ENCODE assay signal across 8 cellular contexts in genomic region chr3:16399473-16399872, GRCh38.
DNase-seq lines count a peak whose midpoint lies in the region; ATAC-seq, FAIRE-seq and TF ChIP-seq lines count a peak whose summit lies in the region.

No MANE protein-coding gene starts in this region.

- DNase-seq in GM12892 (ENCODE audit: insufficient read length) (no peak), NCI-H146 treated with DMSO at 0.1 percent for 48 hours (lab: John Stamatoyannopoulos, UW; ENCODE audit: unreplicated experiment) (peak; percentile 31), choroid plexus epithelial cell (ENCODE audit: low read depth) (peak; percentile 87), NCI-H1436 (lab: John Stamatoyannopoulos, UW) (no peak), A673 (ENCODE audit: low spot score) (no peak), NCI-H1105 treated with DMSO at 0.1 percent for 48 hours (lab: John Stamatoyannopoulos, UW) (no peak), mucosa of gallbladder (ENCODE audit: low spot score) (no peak)
- no peak for DNase-seq in naive thymus-derived CD4-positive, alpha-beta T cell

- H3K4me3 ChIP-seq in choroid plexus epithelial cell (ENCODE audit: low read depth, low read length) (no peak overlapping the region), A673 (ENCODE audit: low read depth, low read length, poor library complexity, severe bottlenecking) (no peak overlapping the region)
- no peak overlapping the region for H3K4me3 ChIP-seq in naive thymus-derived CD4-positive, alpha-beta T cell (ENCODE audit: low read length)

- H3K36me3 ChIP-seq in naive thymus-derived CD4-positive, alpha-beta T cell (ENCODE audit: control insufficient read depth in 2 of 3, insufficient read depth in 3 of 3, low read length in 3 of 3), result peaks cover 0 to 8% (median 0%) of the 10 kb centered on the region in 3 experiments
- no peaks in the 10 kb centered on the region for H3K36me3 ChIP-seq in A673 (ENCODE audit: insufficient read depth, low read length, poor library complexity, severe bottlenecking)

- no peaks in the 10 kb centered on the region for H3K27me3 Mint-ChIP-seq in naive thymus-derived CD4-positive, alpha-beta T cell

- peak; percentile 79 for FAIRE-seq in GM12892 (lab: Jason Lieb, UNC)

- POLR2A ChIA-PET in naive thymus-derived CD4-positive, alpha-beta T cell (lab: Charles Lee), result interaction anchor here (1.3 kb wide), 1 partner anchor 17 kb away, joined by 4 read pairs; no protein-coding TSS in a partner anchor
- POLR2A ChIA-PET in A673 (lab: Charles Lee; ENCODE audit: low non-redundant PET), result no interaction called here

- no peak for TF ChIP-seq POLR2A in GM12892 (IDR thresholded peaks at IDR 0.05; ENCODE audit: low read depth, low read length)

- H3K27me3 ChIP-seq in naive thymus-derived CD4-positive, alpha-beta T cell (ENCODE audit: control insufficient read depth in 2 of 2, insufficient read depth in 2 of 2, low read length in 2 of 2), result no peaks in the 10 kb centered on the region
- no peaks in the 10 kb centered on the region for H3K27me3 ChIP-seq in A673 (replicated peaks; ENCODE audit: insufficient read depth, low read depth, low read length, poor library complexity)

- peaks cover 0 to 2% (median 0%) of the 10 kb centered on the region in 11 donors for H3K9me3 Mint-ChIP-seq in naive thymus-derived CD4-positive, alpha-beta T cell

- H3K36me3 Mint-ChIP-seq in naive thymus-derived CD4-positive, alpha-beta T cell, result peaks cover 17 to 47% (median 46%) of the 10 kb centered on the region in 5 donors

- no TSS peak for BruUV-seq in A673 (replicated peaks; lab: Mats Ljungman, UMichigan)

- ATAC-seq in naive thymus-derived CD4-positive, alpha-beta T cell, result no peak

- intact Hi-C loops in naive thymus-derived CD4-positive, alpha-beta T cell (cut with micrococcal nuclease), result no loop called here
- intact Hi-C loops in A673 (cut with micrococcal nuclease; ENCODE audit: unreplicated experiment), result no loop called here

- no peaks in the 10 kb centered on the region for H3K4me1 ChIP-seq in naive thymus-derived CD4-positive, alpha-beta T cell (ENCODE audit: control insufficient read depth in 2 of 2, insufficient read depth in 2 of 2, low read length in 2 of 2)
- H3K4me1 ChIP-seq in A673 (ENCODE audit: insufficient read depth, low read length, poor library complexity, severe bottlenecking), result no peaks in the 10 kb centered on the region

- H3K4me3 Mint-ChIP-seq in naive thymus-derived CD4-positive, alpha-beta T cell, result no peak overlapping the region

- no peaks in the 10 kb centered on the region for H3K9me3 ChIP-seq in naive thymus-derived CD4-positive, alpha-beta T cell (ENCODE audit: control insufficient read depth in 2 of 3, low read length in 3 of 3)
- H3K9me3 ChIP-seq in A673 (ENCODE audit: low read depth, low read length, poor library complexity, severe bottlenecking), result no peaks in the 10 kb centered on the region

- H3K4me1 Mint-ChIP-seq in naive thymus-derived CD4-positive, alpha-beta T cell, result peaks cover 21 to 47% (median 35%) of the 10 kb centered on the region in 7 donors

- CTCF ChIA-PET in naive thymus-derived CD4-positive, alpha-beta T cell (lab: Charles Lee), result interaction anchor here (1.0 kb wide), 1 partner anchor 21 kb away, joined by 3 read pairs; no protein-coding TSS in a partner anchor
- CTCF ChIA-PET in A673 (lab: Charles Lee), result no interaction called here

- H3K27ac Mint-ChIP-seq in naive thymus-derived CD4-positive, alpha-beta T cell, result peak overlapping the region in 7 of 9 donors; percentile 41 to 90 (median 72)

- no peak overlapping the region for H3K27ac ChIP-seq in naive thymus-derived CD4-positive, alpha-beta T cell (ENCODE audit: low read depth, low read length)
- H3K27ac ChIP-seq in A673 (ENCODE audit: low read depth, low read length, poor library complexity, severe bottlenecking), result no peak overlapping the region

- TF ChIP-seq CTCF in choroid plexus epithelial cell (conservative IDR thresholded peaks at IDR 0.05; ENCODE audit: low read depth, low read length), result peak; percentile 62
- no peak for TF ChIP-seq CTCF in A673 (conservative IDR thresholded peaks at IDR 0.05; ENCODE audit: low read depth, low read length)

Comparison
In these comparisons a context has a peak if more than half of its experiments do, and no peak if none do; other contexts are left out.
1. DNase-seq: peak in NCI-H146 treated with DMSO at 0.1 percent for 48 hours (single experiment) and choroid plexus epithelial cell (single experiment); none in GM12892 (single experiment), naive thymus-derived CD4-positive, alpha-beta T cell (0 of 9), NCI-H1436 (single experiment), A673 (single experiment), NCI-H1105 treated with DMSO at 0.1 percent for 48 hours (single experiment) and mucosa of gallbladder (single experiment).